In the genomic region with DNA sequence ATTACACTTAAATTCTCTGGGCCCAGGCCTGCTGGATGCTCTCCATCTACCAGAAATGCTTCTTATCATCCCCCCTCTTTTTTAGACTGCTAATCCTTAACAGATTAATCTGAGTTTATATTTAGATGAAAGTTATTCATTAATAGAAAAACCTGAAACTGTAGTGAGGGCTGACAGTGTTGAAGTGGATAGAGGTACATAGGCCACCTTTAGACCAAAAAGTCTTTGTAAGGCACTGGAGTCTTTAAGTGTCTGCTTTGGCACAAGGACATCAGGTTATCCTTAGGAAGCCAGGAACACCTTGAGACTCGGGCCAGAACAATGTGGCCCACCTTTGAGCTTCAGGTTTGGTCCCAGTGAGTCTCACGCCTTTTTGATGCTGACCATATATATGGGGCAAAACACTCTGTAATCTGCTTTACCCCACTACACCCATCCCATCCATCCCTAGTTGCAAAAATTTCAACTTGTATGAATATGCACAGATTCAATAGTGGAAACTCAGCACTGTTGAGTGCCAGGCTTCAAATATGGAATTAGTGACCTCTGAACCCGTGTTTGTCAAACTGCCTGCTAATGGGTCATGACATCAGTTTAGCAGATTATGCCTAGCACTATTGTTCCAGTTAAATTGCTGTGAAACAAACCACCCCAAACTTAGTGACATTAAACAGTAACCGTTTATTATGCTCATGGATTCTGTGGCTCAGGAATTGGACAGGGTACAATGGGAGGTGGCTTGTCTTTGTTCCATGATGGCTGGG, we compare ENCODE assay signal across 26 cellular contexts. TPM values are rescaled to one million over a fixed set of nuclear protein-coding genes. Genes with fewer than 3 reads are reported as not detected.
DNase-seq lines count a peak whose midpoint lies in the region; ATAC-seq and FAIRE-seq lines count a peak whose summit lies in the region.
"Had no signal": no experiment of that assay in that cellular context is flagged by ENCODE, and none has a peak within 500 bp of the region (broad histone marks: within the 10 kb centered on the region; RNA-seq: fewer than 3 reads in every experiment).

No MANE protein-coding gene starts in this region.

- H3K36me3 ChIP-seq in small intestine (ENCODE audit: control insufficient read depth in 2 of 2, insufficient read depth in 2 of 2, low read length in 2 of 2) = no peaks in the 10 kb centered on the region
- H3K36me3 ChIP-seq: neural progenitor cell, WERI-Rb-1 had no signal

- ATAC-seq in left lobe of liver (peak; percentile 74), HG03571 (IDR thresholded peaks at IDR 0.05; ENCODE audit: unreplicated experiment) (no peak)

- H3K9me3 ChIP-seq in small intestine (ENCODE audit: control insufficient read depth, low read depth) = no peaks in the 10 kb centered on the region
- H3K9me3 ChIP-seq: psoas muscle, SK-N-SH had no signal

- peak overlapping the region; percentile 80 for H3K27ac ChIP-seq in angular gyrus (ENCODE audit: low read depth, low read length)
- peak overlapping the region in 1 of 2 donors; percentile 42 for H3K27ac ChIP-seq in small intestine (ENCODE audit: low read depth in 1 of 2, low read length in 1 of 2)
- H3K27ac ChIP-seq: neural progenitor cell, psoas muscle, WERI-Rb-1 had no signal

- no peak for FAIRE-seq in small intestine (lab: Jason Lieb, UNC)

- no peaks in the 10 kb centered on the region for H3K27me3 ChIP-seq in small intestine (ENCODE audit: control insufficient read depth in 2 of 2, insufficient read depth in 2 of 2, low read length in 2 of 2)
- H3K27me3 ChIP-seq: neural progenitor cell had no signal

- WGBS in small intestine, 3 donors = 29 to 58% (median 42%) methylated on average over 4 of the region's 4 CpGs

- peaks cover 19 to 49% of the 10 kb centered on the region in 2 donors for H3K4me1 ChIP-seq in small intestine (ENCODE audit: control insufficient read depth in 2 of 2, insufficient read depth in 1 of 2, low read depth in 1 of 2, low read length in 1 of 2)

- DNase-seq in left lobe of liver (ENCODE audit: low spot score) = no peak
- peak; percentile 72 for DNase-seq in small intestine
- no peak for DNase-seq in NCI-H146 (lab: John Stamatoyannopoulos, UW)
- no peak for DNase-seq in activated CD4-positive, alpha-beta T cell treated with anti-CD3 and anti-CD28 coated beads, Interleukin-2, amount 50 U/mL, for 1 hour
- DNase-seq in HPDE6-E6E7 (ENCODE audit: extremely low spot score) = no peak
- DNase-seq: activated CD4-positive, alpha-beta T cell treated with anti-CD3 and anti-CD28 coated beads, Interleukin-2, amount 50 U/mL, for 4 hours; activated CD8-positive, alpha-beta memory T cell treated with anti-CD3 and anti-CD28 coated beads, Interleukin-2, amount 50 U/mL, for 48 hours; activated effector memory CD4-positive, alpha-beta T cell treated with Interleukin-2 at 50 U/mL for 16 hours; CD4-positive, alpha-beta T cell; DMS53; effector CD4-positive, alpha-beta T cell; erythroblast; foreskin melanocyte; GF-D8; KG1; MV-4-11; NCI-H2081; NCI-H446 treated with DMSO at 0.1 percent for 48 hours; psoas muscle; SK-N-SH; stimulated activated CD4-positive, alpha-beta T cell treated with anti-CD3 and anti-CD28 coated beads, Interleukin-12 subunit alpha, Interleukin-12 subunit beta, amount 100 ng/mL, for 4 hours; WERI-Rb-1 had no signal

- peak overlapping the region; percentile 58; the same call in 1 of the 2 replicates for H3K4me3 ChIP-seq in GM08714 (ENCODE audit: low read length)
- no peak overlapping the region for H3K4me3 ChIP-seq in small intestine (ENCODE audit: low read depth in 1 of 2, low read length in 2 of 2)
- H3K4me3 ChIP-seq: neural progenitor cell, psoas muscle had no signal

RNA-seq across cellular contexts. Expression of a gene that starts 44.0 kb away (rescaled TPM):
- 33.1 TPM for total RNA-seq in left lobe of liver
- 10 to 100 TPM; 18.4 to 30.9 (median 22.8) TPM for polyA plus RNA-seq in small intestine
